ENCODE assay signal across 12 cellular contexts in genomic region chr2:120958623-120959366, GRCh38.
DNase-seq lines count a peak whose midpoint lies in the region; ATAC-seq and TF ChIP-seq lines count a peak whose summit lies in the region.
"Had no signal": no experiment of that assay in that cellular context is flagged by ENCODE, and none has a peak within 500 bp of the region (broad histone marks: within the 10 kb centered on the region; RNA-seq: fewer than 3 reads in every experiment).

No MANE protein-coding gene starts in this region.

- H2BK12ac ChIP-seq in H9 (ENCODE audit: insufficient read length, low read depth, low read length), result no peak overlapping the region

- H3K27me3 ChIP-seq in BE2C (no peaks in the 10 kb centered on the region), H9 (ENCODE audit: insufficient read depth, low read length) (no peaks in the 10 kb centered on the region)
- H3K27me3 ChIP-seq: Peyer's patch had no signal

- H3K14ac ChIP-seq in H9 (ENCODE audit: insufficient read depth, low read length), result no peak overlapping the region

- H4K5ac ChIP-seq in H9 (ENCODE audit: insufficient read length, low read depth, low read length), result no peak overlapping the region

- no peaks in the 10 kb centered on the region for H3K23me2 ChIP-seq in H9 (ENCODE audit: insufficient read length, low read depth, low read length, poor library complexity, severe bottlenecking)

- H3K4me3 ChIP-seq in BE2C (ENCODE audit: low read depth, low read length), result no peak overlapping the region
- H3K4me3 ChIP-seq in astrocyte of the cerebellum (ENCODE audit: low read depth, low read length), result no peak overlapping the region
- H3K4me3 ChIP-seq in coronary artery, result no peak overlapping the region
- H3K4me3 ChIP-seq: Peyer's patch had no signal

- no peak overlapping the region for H3K27ac ChIP-seq in H9 (ENCODE audit: insufficient read length, low read depth, low read length)
- H3K27ac ChIP-seq in coronary artery, result no peak overlapping the region
- H3K27ac ChIP-seq: Peyer's patch had no signal

- no peaks in the 10 kb centered on the region for H3K9me3 ChIP-seq in BE2C
- H3K9me3 ChIP-seq in H9 (ENCODE audit: control insufficient read depth, low read depth, low read length), result no peaks in the 10 kb centered on the region
- H3K9me3 ChIP-seq: Peyer's patch had no signal

- H3K9ac ChIP-seq in H9 (ENCODE audit: extremely low read depth, insufficient read length, low read length), result no peak overlapping the region

- DNase-seq in BE2C (peak; percentile 41), H9 (peak; percentile 83), astrocyte of the cerebellum (ENCODE audit: low read depth) (no peak), islet precursor cell (peak; percentile 75), coronary artery (ENCODE audit: low spot score) (no peak)
- DNase-seq: activated CD4-positive, alpha-beta T cell treated with anti-CD3 and anti-CD28 coated beads for 1 hour; amniotic stem cell; NCI-H1105; Peyer's patch had no signal

- no peak overlapping the region for H3K23ac ChIP-seq in H9 (ENCODE audit: insufficient read length, low read depth, low read length)

- H3K79me1 ChIP-seq in H9 (ENCODE audit: insufficient read depth, low read depth, low read length, poor library complexity, severe bottlenecking), result no peaks in the 10 kb centered on the region

- WGBS in H9 (ENCODE audit: extremely low coverage, insufficient read length, low lambda C conversion rate), result no CpG with 5 or more reads among the region's 17 CpGs

- no peak overlapping the region for H3K4ac ChIP-seq in H9 (ENCODE audit: low read depth, low read length)

- no peak overlapping the region for H4K91ac ChIP-seq in H9 (ENCODE audit: insufficient read length, low read depth, low read length)

- H3K36me3 Mint-ChIP-seq in H9 (ENCODE audit: insufficient read depth in 1 of 3, low read depth in 3 of 3), result peaks cover 4 to 24% (median 15%) of the 10 kb centered on the region in 3 experiments

- H3K4me2 ChIP-seq in H9 (ENCODE audit: insufficient read depth, insufficient read length, low read length), result no peak overlapping the region

- H3K18ac ChIP-seq in H9 (ENCODE audit: insufficient read length, low read depth, low read length), result no peak overlapping the region

- H4K8ac ChIP-seq in H9 (replicated peaks; ENCODE audit: insufficient read length, low read depth, low read length), result no peak overlapping the region

- H3K9me3 Mint-ChIP-seq in H9, result no peaks in the 10 kb centered on the region

- peaks cover 2 to 8% of the 10 kb centered on the region in 2 experiments; a peak in 3 of 4 replicates for H3K4me1 Mint-ChIP-seq in H9

- H3K36me3 ChIP-seq in BE2C, result no peaks in the 10 kb centered on the region
- H3K36me3 ChIP-seq: Peyer's patch had no signal

- in situ Hi-C loops in astrocyte of the cerebellum (cut with HindIII; ENCODE audit: low sequenced_read_pairs), result no loop called here

- peak; percentile 34 for TF ChIP-seq CTCF in BE2C (IDR thresholded peaks at IDR 0.05; ENCODE audit: low read depth, low read length)
- TF ChIP-seq CTCF in H9 (conservative IDR thresholded peaks at IDR 0.05), result peak; percentile 74
- peak; percentile 32 for TF ChIP-seq CTCF in astrocyte of the cerebellum (IDR thresholded peaks at IDR 0.05; ENCODE audit: low read depth, low read length, missing control alignments)
- no peak for TF ChIP-seq CTCF in coronary artery (IDR thresholded peaks at IDR 0.05)

- no peak overlapping the region for H3T11ph ChIP-seq in H9 (ENCODE audit: low read length)

- no peaks in the 10 kb centered on the region for H3K79me2 ChIP-seq in H9 (ENCODE audit: insufficient read depth, low read length)

- no peak overlapping the region for H2BK5ac ChIP-seq in H9 (ENCODE audit: insufficient read length, low read length)

- H2BK15ac ChIP-seq in H9 (ENCODE audit: low read depth, low read length), result no peak overlapping the region

- no peaks in the 10 kb centered on the region for H3K27me3 Mint-ChIP-seq in H9 (ENCODE audit: low read depth)

- no peak overlapping the region for H2AFZ ChIP-seq in H9 (ENCODE audit: low read length)

- H3K56ac ChIP-seq in H9 (ENCODE audit: insufficient read length, low read depth, low read length), result no peak overlapping the region

- H2BK120ac ChIP-seq in H9 (ENCODE audit: low read depth, low read length, poor library complexity, severe bottlenecking), result no peak overlapping the region

- ATAC-seq in HG02610 (IDR thresholded peaks at IDR 0.05; ENCODE audit: unreplicated experiment) (no peak), GM19395 (IDR thresholded peaks at IDR 0.05; ENCODE audit: unreplicated experiment) (no peak), GM18873 (IDR thresholded peaks at IDR 0.05; ENCODE audit: low FRiP score, unreplicated experiment) (no peak)

- H3K4me3 Mint-ChIP-seq in H9, result no peak overlapping the region

- H4K20me1 ChIP-seq in H9 (ENCODE audit: control insufficient read depth, insufficient read depth, insufficient read length), result no peaks in the 10 kb centered on the region

- H2BK20ac ChIP-seq in H9 (ENCODE audit: low read depth, low read length, poor library complexity, severe bottlenecking), result no peak overlapping the region

- H2AK5ac ChIP-seq in H9 (ENCODE audit: insufficient read length, low read length), result no peak overlapping the region

- peak overlapping the region in 1 of 3 experiments; percentile 31; a peak in 1 of 7 replicates for H3K27ac Mint-ChIP-seq in H9

- H3K4me1 ChIP-seq in BE2C (no peaks in the 10 kb centered on the region), H9 (ENCODE audit: insufficient read depth, low read length) (no peaks in the 10 kb centered on the region)
- H3K4me1 ChIP-seq: Peyer's patch had no signal

Comparison
In these comparisons a context has a peak if more than half of its experiments do, and no peak if none do; other contexts are left out.
1. DNase-seq: peak in BE2C (single experiment), H9 (single experiment) and islet precursor cell (single experiment); none in astrocyte of the cerebellum (single experiment) and coronary artery (single experiment).